ENCODE assay signal across 1 cellular context in the genomic region with DNA sequence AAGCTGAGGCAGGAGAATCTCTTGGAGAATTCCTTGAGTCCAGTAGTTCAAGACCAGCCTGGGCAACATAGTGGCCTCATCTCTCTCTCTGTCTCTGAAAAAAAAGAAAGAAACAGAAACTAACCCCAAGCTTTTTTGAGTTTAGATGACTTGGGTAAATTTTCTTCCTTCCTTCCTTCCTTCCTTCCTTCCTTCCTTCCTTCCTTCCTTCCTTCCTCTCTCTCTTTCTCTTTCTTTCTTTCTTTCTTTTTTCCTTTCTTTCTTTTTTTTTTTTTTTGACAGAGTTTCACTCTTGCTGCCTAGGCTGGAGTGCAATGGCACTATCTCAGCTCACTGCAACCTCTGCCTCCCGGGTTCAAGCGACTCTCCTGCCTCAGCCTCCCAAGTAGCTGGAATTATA. TPM values are rescaled to one million over a fixed set of nuclear protein-coding genes. Genes with fewer than 3 reads are reported as not detected.
"Had no signal": no experiment of that assay in that cellular context is flagged by ENCODE, and none has a peak within 500 bp of the region (broad histone marks: within the 10 kb centered on the region; RNA-seq: fewer than 3 reads in every experiment).

No MANE protein-coding gene starts in this region.

RNA-seq across cellular contexts. Expression of a gene that starts 12.2 kb away (rescaled TPM):
- total RNA-seq: naive thymus-derived CD8-positive, alpha-beta T cell had no signal
